8 cellular contexts compared by ENCODE assay signal in genomic region chr15:52005748-52006701, GRCh38. TPM values are rescaled to one million over a fixed set of nuclear protein-coding genes. Genes with fewer than 3 reads are reported as not detected.
A peak's percentile ranks its signal among the peaks of the same experiment; 100 is the strongest.
DNase-seq lines count a peak whose midpoint lies in the region; ATAC-seq, FAIRE-seq and TF ChIP-seq lines count a peak whose summit lies in the region.

No MANE protein-coding gene starts in this region.

- H4K20me1 ChIP-seq in DOHH2 (ENCODE audit: control insufficient read depth, insufficient read depth, low read depth, low read length): no peaks in the 10 kb centered on the region

- no peaks in the 10 kb centered on the region for H3K9me2 ChIP-seq in DOHH2 (replicated peaks; ENCODE audit: control insufficient read depth, low read length)

- no peaks in the 10 kb centered on the region for H3K27me3 ChIP-seq in DOHH2 (ENCODE audit: control insufficient read depth, low read length)
- H3K27me3 ChIP-seq in brain microvascular endothelial cell (replicated peaks): no peaks in the 10 kb centered on the region
- no peaks in the 10 kb centered on the region for H3K27me3 ChIP-seq in lower lobe of right lung (ENCODE audit: low read depth)

- H3K27ac ChIP-seq in DOHH2 (ENCODE audit: low read depth, low read length) (no peak overlapping the region), brain microvascular endothelial cell (no peak overlapping the region), RWPE1 (no peak overlapping the region), lower lobe of right lung (no peak overlapping the region)

- H3K9me3 ChIP-seq in DOHH2 (ENCODE audit: control insufficient read depth, insufficient read depth, low read length): peaks cover 7% of the 10 kb centered on the region; the same call in 1 of the 2 replicates
- H3K9me3 ChIP-seq in lower lobe of right lung: no peaks in the 10 kb centered on the region

- intact Hi-C loops in lower lobe of right lung (cut with DNase I): no loop called here

- in situ Hi-C loops in brain microvascular endothelial cell (cut with HindIII; ENCODE audit: low pct_ligation_motif_present, low sequenced_read_pairs): no loop called here

- DNase-seq in brain microvascular endothelial cell (peak; percentile 79), D721Med (ENCODE audit: insufficient read length, low spot score) (no peak), RWPE1 (ENCODE audit: low spot score) (no peak), lower lobe of right lung (no peak)
- DNase-seq in central memory CD4-positive, alpha-beta T cell: no peak

- H3K36me3 ChIP-seq in DOHH2 (ENCODE audit: control insufficient read depth, low read length) (no peaks in the 10 kb centered on the region), brain microvascular endothelial cell (replicated peaks) (no peaks in the 10 kb centered on the region), lower lobe of right lung (no peaks in the 10 kb centered on the region)

- no peaks in the 10 kb centered on the region for H3K79me2 ChIP-seq in DOHH2 (ENCODE audit: control insufficient read depth, low read length)

- POLR2A ChIA-PET in RWPE1 (lab: Yijun Ruan, JAX; ENCODE audit: low non-redundant PET): no interaction called here

- peak overlapping the region; percentile 13 for H3K4me2 ChIP-seq in DOHH2 (ENCODE audit: low read length)

- H3K4me1 ChIP-seq in DOHH2 (ENCODE audit: control insufficient read depth, low read length): peaks cover 45% of the 10 kb centered on the region
- H3K4me1 ChIP-seq in lower lobe of right lung: peaks cover 31% of the 10 kb centered on the region

- H3K4me3 ChIP-seq in DOHH2 (ENCODE audit: low read length) (no peak overlapping the region), brain microvascular endothelial cell (ENCODE audit: low read depth, low read length) (no peak overlapping the region), lower lobe of right lung (no peak overlapping the region)

- TF ChIP-seq CTCF in DOHH2 (IDR thresholded peaks at IDR 0.05; ENCODE audit: low read depth, low read length, poor library complexity, severe bottlenecking) (no peak), brain microvascular endothelial cell (IDR thresholded peaks at IDR 0.05; ENCODE audit: low read depth, low read length, missing control alignments) (no peak), D721Med (IDR thresholded peaks at IDR 0.05; ENCODE audit: insufficient read depth, missing control alignments) (no peak), RWPE1 (conservative IDR thresholded peaks at IDR 0.05; ENCODE audit: low read depth) (no peak), lower lobe of right lung (IDR thresholded peaks at IDR 0.05) (no peak)

- H3F3A ChIP-seq in DOHH2 (ENCODE audit: control insufficient read depth, insufficient read depth): peaks cover 4% of the 10 kb centered on the region; the same call in 1 of the 2 replicates

- no peak for FAIRE-seq in D721Med (lab: Jason Lieb, UNC)

- ATAC-seq in GM19455 (IDR thresholded peaks at IDR 0.05; ENCODE audit: unreplicated experiment): peak; percentile 75
- ATAC-seq in HG03457 (IDR thresholded peaks at IDR 0.05; ENCODE audit: unreplicated experiment): peak; percentile 59
- ATAC-seq in lower lobe of right lung: no peak

- CTCF ChIA-PET in RWPE1 (lab: Yijun Ruan, JAX): interaction anchor here (0.6 kb wide), 1 partner anchor 61 kb away, joined by 3 read pairs; no protein-coding TSS in a partner anchor

RNA-seq across cellular contexts. Expression of gene MAPK6, which starts 13.0 kb away (rescaled TPM):
- 21.1 TPM for total RNA-seq in lower lobe of right lung

RNA-seq across cellular contexts. Expression of gene LEO1, which starts 34.4 kb away (rescaled TPM):
- 12.6 TPM for total RNA-seq in lower lobe of right lung

Comparison
In these comparisons a context has a peak if more than half of its experiments do, and no peak if none do; other contexts are left out.
1. ATAC-seq: peak in GM19455 (single experiment) and HG03457 (single experiment); none in lower lobe of right lung (0 of 2).